Comparison of ENCODE assay signal across 1 cellular context in the genomic region with DNA sequence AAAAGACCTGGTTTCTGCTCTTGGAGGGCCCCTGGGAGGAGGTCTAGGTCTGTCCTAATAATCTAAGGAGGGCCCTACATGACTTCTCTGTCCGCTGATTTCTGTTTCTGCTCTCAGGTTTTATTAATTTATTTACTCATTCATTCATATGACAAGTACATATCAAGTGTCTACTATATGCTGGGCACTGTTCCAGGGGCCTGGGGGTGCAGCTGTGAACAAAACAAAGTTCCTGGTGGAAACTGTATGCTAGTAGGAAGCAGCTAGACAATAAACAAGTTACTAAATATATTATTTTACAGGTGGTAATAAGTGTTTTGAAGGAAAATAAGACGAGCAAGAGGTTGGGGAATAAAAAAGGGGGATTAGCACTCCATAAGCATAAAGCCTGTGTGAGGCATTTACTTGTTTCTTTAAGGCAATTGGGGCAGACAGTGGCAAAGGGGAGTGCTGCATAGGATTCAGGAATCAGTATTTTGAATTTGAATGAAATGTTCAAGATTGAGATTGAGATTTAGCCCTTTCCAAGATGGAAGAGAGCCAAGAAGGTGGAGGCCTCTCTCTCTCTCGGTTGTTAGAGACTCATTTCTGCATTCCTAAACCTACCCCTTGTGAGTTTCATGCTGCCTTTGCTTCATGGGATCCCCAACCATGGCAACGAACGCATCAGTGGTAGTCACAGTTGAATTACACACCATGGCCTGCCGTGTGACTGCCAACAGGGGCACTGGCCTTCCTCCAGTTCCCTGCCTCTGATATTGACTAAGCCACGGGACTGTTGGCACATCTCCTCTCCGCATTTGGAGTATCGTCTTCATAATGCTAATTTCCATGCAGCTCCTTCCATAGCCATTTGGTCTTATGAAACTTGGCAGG.
TF ChIP-seq lines count a peak whose summit lies in the region.

No MANE protein-coding gene starts in this region.

TF ChIP-seq in HepG2, 621 proteins besides CTCF, POLR2A, EP300 and RAD21:
- TF ChIP-seq ZNF24 (IDR thresholded peaks at IDR 0.05) (no peak), HOXA9 (CRISPR knock-in tag; IDR thresholded peaks at IDR 0.05; ENCODE audit: borderline replicate concordance) (no peak), ZNF431 (CRISPR knock-in tag; IDR thresholded peaks at IDR 0.05; ENCODE audit: borderline replicate concordance, low read depth) (no peak), PHF8 (CRISPR knock-in tag; IDR thresholded peaks at IDR 0.05) (no peak), SNAI1 (CRISPR knock-in tag; IDR thresholded peaks at IDR 0.05; ENCODE audit: borderline replicate concordance) (no peak), ZBTB8A (CRISPR knock-in tag; IDR thresholded peaks at IDR 0.05; ENCODE audit: borderline replicate concordance, low read depth) (no peak), HIVEP1 (CRISPR knock-in tag; IDR thresholded peaks at IDR 0.05) (no peak), KAT8 (CRISPR knock-in tag; IDR thresholded peaks at IDR 0.05) (no peak), ZNF33A (CRISPR knock-in tag; IDR thresholded peaks at IDR 0.05; ENCODE audit: borderline replicate concordance) (no peak), NFKBIZ (CRISPR knock-in tag; IDR thresholded peaks at IDR 0.05) (no peak), ZNF333 (CRISPR knock-in tag; IDR thresholded peaks at IDR 0.05; ENCODE audit: borderline replicate concordance) (no peak), XBP1 (CRISPR knock-in tag; IDR thresholded peaks at IDR 0.05) (no peak), ZNF557 (CRISPR knock-in tag; IDR thresholded peaks at IDR 0.05) (no peak), SYNCRIP (IDR thresholded peaks at IDR 0.05; ENCODE audit: insufficient read depth, low read depth, low read length) (no peak)
- TF ChIP-seq, protein P1, sequence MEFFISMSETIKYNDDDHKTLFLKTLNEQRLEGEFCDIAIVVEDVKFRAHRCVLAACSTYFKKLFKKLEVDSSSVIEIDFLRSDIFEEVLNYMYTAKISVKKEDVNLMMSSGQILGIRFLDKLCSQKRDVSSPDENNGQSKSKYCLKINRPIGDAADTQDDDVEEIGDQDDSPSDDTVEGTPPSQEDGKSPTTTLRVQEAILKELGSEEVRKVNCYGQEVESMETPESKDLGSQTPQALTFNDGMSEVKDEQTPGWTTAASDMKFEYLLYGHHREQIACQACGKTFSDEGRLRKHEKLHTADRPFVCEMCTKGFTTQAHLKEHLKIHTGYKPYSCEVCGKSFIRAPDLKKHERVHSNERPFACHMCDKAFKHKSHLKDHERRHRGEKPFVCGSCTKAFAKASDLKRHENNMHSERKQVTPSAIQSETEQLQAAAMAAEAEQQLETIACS (CRISPR knock-in tag; IDR thresholded peaks at IDR 0.05): no peak
- TF ChIP-seq, protein P2, sequence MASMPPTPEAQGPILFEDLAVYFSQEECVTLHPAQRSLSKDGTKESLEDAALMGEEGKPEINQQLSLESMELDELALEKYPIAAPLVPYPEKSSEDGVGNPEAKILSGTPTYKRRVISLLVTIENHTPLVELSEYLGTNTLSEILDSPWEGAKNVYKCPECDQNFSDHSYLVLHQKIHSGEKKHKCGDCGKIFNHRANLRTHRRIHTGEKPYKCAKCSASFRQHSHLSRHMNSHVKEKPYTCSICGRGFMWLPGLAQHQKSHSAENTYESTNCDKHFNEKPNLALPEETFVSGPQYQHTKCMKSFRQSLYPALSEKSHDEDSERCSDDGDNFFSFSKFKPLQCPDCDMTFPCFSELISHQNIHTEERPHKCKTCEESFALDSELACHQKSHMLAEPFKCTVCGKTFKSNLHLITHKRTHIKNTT (CRISPR knock-in tag; IDR thresholded peaks at IDR 0.05): no peak
- TF ChIP-seq, protein P3, sequence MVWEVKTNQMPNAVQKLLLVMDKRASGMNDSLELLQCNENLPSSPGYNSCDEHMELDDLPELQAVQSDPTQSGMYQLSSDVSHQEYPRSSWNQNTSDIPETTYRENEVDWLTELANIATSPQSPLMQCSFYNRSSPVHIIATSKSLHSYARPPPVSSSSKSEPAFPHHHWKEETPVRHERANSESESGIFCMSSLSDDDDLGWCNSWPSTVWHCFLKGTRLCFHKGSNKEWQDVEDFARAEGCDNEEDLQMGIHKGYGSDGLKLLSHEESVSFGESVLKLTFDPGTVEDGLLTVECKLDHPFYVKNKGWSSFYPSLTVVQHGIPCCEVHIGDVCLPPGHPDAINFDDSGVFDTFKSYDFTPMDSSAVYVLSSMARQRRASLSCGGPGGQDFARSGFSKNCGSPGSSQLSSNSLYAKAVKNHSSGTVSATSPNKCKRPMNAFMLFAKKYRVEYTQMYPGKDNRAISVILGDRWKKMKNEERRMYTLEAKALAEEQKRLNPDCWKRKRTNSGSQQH (CRISPR knock-in tag; IDR thresholded peaks at IDR 0.05; ENCODE audit: low read depth): no peak
- TF ChIP-seq, protein P4, sequence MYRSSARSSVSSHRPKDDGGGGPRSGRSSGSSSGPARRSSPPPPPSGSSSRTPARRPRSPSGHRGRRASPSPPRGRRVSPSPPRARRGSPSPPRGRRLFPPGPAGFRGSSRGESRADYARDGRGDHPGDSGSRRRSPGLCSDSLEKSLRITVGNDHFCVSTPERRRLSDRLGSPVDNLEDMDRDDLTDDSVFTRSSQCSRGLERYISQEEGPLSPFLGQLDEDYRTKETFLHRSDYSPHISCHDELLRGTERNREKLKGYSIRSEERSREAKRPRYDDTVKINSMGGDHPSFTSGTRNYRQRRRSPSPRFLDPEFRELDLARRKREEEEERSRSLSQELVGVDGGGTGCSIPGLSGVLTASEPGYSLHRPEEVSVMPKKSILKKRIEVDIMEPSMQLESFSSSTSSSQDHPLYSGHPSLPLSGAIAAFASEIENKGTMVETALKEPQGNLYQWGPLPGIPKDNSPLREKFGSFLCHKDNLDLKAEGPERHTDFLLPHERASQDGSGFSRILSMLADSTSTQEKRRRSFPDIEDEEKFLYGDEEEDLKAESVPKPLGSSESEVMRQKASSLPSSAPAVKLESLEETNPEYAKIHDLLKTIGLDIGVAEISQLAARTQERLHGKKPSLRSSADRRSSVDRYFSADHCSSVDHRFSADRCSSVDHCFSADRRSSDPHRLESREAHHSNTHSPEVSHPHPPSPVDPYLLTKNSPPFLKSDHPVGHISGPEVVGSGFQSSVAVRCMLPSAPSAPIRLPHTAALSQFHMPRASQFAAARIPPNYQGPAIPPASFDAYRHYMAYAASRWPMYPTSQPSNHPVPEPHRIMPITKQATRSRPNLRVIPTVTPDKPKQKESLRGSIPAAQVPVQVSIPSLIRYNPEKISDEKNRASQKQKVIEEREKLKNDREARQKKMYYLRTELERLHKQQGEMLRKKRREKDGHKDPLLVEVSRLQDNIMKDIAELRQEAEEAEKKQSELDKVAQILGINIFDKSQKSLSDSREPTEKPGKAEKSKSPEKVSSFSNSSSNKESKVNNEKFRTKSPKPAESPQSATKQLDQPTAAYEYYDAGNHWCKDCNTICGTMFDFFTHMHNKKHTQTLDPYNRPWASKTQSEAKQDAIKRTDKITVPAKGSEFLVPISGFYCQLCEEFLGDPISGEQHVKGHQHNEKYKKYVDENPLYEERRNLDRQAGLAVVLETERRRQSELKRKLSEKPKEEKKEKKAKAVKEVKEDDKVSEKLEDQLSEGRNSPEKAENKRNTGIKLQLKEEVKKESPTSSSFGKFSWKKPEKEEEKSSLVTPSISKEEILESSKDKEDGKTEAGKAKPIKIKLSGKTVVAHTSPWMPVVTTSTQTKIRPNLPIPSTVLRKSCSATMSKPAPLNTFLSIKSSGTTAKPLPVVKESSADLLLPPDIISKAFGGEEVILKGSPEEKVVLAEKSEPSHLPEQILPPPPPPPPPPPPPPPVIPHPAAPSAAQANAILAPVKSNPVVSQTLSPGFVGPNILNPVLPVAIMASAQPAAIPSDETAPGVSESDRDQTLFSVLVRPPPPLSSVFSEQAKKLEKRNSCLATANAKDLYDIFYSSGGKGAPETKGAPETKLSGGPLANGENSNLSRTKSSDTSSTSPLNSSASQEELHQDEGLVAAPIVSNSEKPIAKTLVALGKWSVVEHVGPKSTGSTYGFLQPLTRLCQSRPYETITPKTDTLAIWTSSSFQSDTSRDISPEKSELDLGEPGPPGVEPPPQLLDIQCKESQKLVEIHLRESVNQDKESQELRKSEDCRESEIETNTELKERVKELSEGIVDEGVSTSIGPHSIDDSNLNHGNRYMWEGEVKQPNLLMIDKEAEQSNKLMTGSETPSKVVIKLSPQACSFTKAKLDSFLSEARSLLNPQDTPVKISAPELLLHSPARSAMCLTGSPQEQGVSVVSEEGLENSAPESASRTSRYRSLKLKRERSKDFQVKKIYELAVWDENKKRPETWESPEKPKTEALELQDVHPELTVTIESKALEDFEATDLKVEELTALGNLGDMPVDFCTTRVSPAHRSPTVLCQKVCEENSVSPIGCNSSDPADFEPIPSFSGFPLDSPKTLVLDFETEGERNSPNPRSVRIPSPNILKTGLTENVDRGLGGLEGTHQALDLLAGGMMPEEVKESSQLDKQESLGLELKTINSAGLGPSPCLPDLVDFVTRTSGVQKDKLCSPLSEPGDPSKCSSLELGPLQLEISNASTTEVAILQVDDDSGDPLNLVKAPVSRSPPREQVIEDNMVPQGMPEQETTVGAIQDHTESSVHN (CRISPR knock-in tag; IDR thresholded peaks at IDR 0.05): no peak
- TF ChIP-seq, protein P5, sequence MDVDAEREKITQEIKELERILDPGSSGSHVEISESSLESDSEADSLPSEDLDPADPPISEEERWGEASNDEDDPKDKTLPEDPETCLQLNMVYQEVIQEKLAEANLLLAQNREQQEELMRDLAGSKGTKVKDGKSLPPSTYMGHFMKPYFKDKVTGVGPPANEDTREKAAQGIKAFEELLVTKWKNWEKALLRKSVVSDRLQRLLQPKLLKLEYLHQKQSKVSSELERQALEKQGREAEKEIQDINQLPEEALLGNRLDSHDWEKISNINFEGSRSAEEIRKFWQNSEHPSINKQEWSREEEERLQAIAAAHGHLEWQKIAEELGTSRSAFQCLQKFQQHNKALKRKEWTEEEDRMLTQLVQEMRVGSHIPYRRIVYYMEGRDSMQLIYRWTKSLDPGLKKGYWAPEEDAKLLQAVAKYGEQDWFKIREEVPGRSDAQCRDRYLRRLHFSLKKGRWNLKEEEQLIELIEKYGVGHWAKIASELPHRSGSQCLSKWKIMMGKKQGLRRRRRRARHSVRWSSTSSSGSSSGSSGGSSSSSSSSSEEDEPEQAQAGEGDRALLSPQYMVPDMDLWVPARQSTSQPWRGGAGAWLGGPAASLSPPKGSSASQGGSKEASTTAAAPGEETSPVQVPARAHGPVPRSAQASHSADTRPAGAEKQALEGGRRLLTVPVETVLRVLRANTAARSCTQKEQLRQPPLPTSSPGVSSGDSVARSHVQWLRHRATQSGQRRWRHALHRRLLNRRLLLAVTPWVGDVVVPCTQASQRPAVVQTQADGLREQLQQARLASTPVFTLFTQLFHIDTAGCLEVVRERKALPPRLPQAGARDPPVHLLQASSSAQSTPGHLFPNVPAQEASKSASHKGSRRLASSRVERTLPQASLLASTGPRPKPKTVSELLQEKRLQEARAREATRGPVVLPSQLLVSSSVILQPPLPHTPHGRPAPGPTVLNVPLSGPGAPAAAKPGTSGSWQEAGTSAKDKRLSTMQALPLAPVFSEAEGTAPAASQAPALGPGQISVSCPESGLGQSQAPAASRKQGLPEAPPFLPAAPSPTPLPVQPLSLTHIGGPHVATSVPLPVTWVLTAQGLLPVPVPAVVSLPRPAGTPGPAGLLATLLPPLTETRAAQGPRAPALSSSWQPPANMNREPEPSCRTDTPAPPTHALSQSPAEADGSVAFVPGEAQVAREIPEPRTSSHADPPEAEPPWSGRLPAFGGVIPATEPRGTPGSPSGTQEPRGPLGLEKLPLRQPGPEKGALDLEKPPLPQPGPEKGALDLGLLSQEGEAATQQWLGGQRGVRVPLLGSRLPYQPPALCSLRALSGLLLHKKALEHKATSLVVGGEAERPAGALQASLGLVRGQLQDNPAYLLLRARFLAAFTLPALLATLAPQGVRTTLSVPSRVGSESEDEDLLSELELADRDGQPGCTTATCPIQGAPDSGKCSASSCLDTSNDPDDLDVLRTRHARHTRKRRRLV (CRISPR knock-in tag; IDR thresholded peaks at IDR 0.05): no peak
